Comparison of ENCODE assay signal across 1 cellular context in the genomic region with DNA sequence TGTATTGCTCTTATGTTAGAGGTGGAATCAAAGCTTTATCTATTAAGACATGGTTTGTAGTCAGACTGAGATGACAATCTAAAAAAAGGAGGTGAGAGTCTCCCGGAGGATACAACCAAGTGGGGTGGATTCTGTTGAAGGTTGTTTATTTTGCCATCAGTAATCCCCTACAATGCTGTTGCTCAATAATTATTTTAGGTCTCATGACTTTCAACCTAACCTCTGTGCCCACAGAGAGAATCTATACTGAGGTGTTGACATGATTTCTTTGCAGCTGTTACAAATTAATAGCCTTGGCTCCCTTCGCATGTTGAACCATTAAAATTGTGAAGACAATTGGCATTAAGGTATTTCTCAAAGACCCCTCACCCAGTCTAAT.
TF ChIP-seq lines count a peak whose summit lies in the region.

No MANE protein-coding gene starts in this region.

TF ChIP-seq in WTC11, 78 proteins besides CTCF, POLR2A, EP300 and RAD21 (continued from another document):
- TF ChIP-seq ZNF232 (CRISPR knock-in tag; IDR thresholded peaks at IDR 0.05): no peak
TF ChIP-seq in WTC11: peak in this region for 0.
